8 cellular contexts compared by ENCODE assay signal in the genomic region with DNA sequence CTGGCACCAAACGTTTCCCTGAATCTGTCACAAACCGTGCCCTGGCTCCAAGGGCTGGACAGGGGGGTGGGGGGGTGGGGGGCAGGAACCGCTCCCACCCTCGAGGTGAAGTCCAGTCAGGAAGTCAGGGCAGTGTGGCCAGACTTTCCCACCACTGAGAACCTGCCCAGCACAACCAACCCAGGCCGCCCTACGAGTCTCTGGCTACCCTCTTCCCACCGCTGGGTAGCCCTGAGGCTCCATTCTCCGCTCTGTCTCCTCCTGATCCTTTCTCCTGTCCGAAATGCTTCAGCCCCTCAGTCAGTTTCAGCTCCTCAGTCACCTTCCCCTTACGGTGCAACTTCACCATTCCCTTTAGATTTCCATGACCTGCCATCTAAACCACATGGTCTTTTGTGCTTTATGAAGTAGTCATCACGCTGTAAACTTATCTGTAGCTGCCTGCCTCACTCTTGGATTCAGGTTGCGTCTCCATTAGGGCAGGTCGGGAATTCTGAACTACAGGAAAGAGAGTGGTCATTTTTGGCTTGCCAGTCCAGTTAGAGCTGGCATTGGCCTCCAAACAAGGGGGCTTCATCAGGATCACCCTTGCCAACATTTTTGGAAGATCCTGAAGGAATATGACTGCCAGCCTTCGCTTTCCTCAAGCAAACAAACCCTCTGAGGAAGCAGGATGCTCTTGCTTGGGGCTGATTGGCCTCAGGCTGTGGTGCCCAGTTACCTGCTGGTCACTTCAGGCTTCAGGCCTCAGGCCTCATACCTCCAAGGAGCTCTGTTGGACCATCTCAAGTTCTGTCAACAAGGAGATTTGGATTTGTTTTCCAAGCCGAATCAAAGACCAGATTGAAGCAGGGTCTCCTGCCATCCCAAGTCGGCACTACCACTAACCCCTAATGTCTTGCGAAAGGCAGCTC. TPM values are rescaled to one million over a fixed set of nuclear protein-coding genes. Genes with fewer than 3 reads are reported as not detected.
DNase-seq lines count a peak whose midpoint lies in the region; ATAC-seq, FAIRE-seq and TF ChIP-seq lines count a peak whose summit lies in the region.

No MANE protein-coding gene starts in this region.

- H3K36me3 ChIP-seq in DOHH2 (ENCODE audit: control insufficient read depth, low read length) (peaks cover 39% of the 10 kb centered on the region), PC-9 (ENCODE audit: low read depth) (peaks cover 9% of the 10 kb centered on the region), pancreas (no peaks in the 10 kb centered on the region)

- peaks cover 21% of the 10 kb centered on the region for H3F3A ChIP-seq in DOHH2 (ENCODE audit: control insufficient read depth, insufficient read depth)
- H3F3A ChIP-seq in PC-9 (ENCODE audit: insufficient read depth, low read depth) = no peaks in the 10 kb centered on the region

- H3K79me2 ChIP-seq in DOHH2 (ENCODE audit: control insufficient read depth, low read length) (peaks cover 50% of the 10 kb centered on the region), PC-9 (ENCODE audit: low read depth) (peaks cover 40% of the 10 kb centered on the region)

- ATAC-seq in pancreas (peak; percentile 7 to 8 (median 8)), HG02623 (IDR thresholded peaks at IDR 0.05; ENCODE audit: unreplicated experiment) (no peak), HG03108 (IDR thresholded peaks at IDR 0.05; ENCODE audit: unreplicated experiment) (no peak)

- BruUV-seq in PC-9 (replicated peaks; lab: Mats Ljungman, UMichigan) = TSS peak; percentile 71

- DNase-seq in PC-9 = peak in 1 of 2 experiments; percentile 2
- DNase-seq in epithelial cell of proximal tubule (ENCODE audit: low read depth) = no peak
- peak in 1 of 6 donors; percentile 37 for DNase-seq in pancreas
- DNase-seq in EL = no peak
- DNase-seq in GM20000 (ENCODE audit: low spot score) = no peak

- H3K27ac ChIP-seq in DOHH2 (ENCODE audit: low read depth, low read length) = peak overlapping the region; percentile 83
- peak overlapping the region; percentile 71; the same call in 1 of the 2 replicates for H3K27ac ChIP-seq in PC-9
- H3K27ac ChIP-seq in pancreas = peak overlapping the region; percentile 71 to 94 (median 88)

- peak overlapping the region; percentile 95 for H2AFZ ChIP-seq in PC-9

- H3K9me2 ChIP-seq in DOHH2 (replicated peaks; ENCODE audit: control insufficient read depth, low read length) (no peaks in the 10 kb centered on the region), PC-9 (ENCODE audit: insufficient read depth) (no peaks in the 10 kb centered on the region)

- H4K20me1 ChIP-seq in DOHH2 (ENCODE audit: control insufficient read depth, insufficient read depth, low read depth, low read length) (peaks cover 20% of the 10 kb centered on the region), PC-9 (ENCODE audit: insufficient read depth) (peaks cover 9% of the 10 kb centered on the region)

- H3K27me3 ChIP-seq in DOHH2 (ENCODE audit: control insufficient read depth, low read length) = no peaks in the 10 kb centered on the region
- no peaks in the 10 kb centered on the region for H3K27me3 ChIP-seq in PC-9 (ENCODE audit: insufficient read depth, low read depth)
- H3K27me3 ChIP-seq in pancreas = no peaks in the 10 kb centered on the region

- POLR2A ChIA-PET in PC-9 (lab: Charles Lee; ENCODE audit: unreplicated experiment) = interaction anchor here (0.6 to 0.8 kb wide), 2 partner anchors 26 to 336 kb away, joined by 3 to 4 read pairs; no protein-coding TSS in a partner anchor

- H3K4me1 ChIP-seq in DOHH2 (ENCODE audit: control insufficient read depth, low read length) (peaks cover 56% of the 10 kb centered on the region), PC-9 (replicated peaks; ENCODE audit: insufficient read depth) (peaks cover 22% of the 10 kb centered on the region), pancreas (peaks cover 13 to 30% (median 15%) of the 10 kb centered on the region in 3 donors)

- H3K4me3 ChIP-seq in DOHH2 (ENCODE audit: low read length) (peak overlapping the region; percentile 81), PC-9 (peak overlapping the region; percentile 97; the same call in 1 of the 2 replicates), epithelial cell of proximal tubule (ENCODE audit: low read depth, low read length) (peak overlapping the region; percentile 94), pancreas (peak overlapping the region; percentile 60 to 89 (median 74))

- H3K4me2 ChIP-seq in DOHH2 (ENCODE audit: low read length) = peak overlapping the region; percentile 82
- H3K4me2 ChIP-seq in PC-9 = peak overlapping the region; percentile 98

- intact Hi-C loops in PC-9 (cut with micrococcal nuclease; ENCODE audit: unreplicated experiment) = loop anchor here (2.0 to 5.0 kb wide), 2 partner anchors 50 to 125 kb away; no protein-coding TSS in a partner anchor
- intact Hi-C loops in pancreas (cut with DNase I) = loop anchor here in 1 of 3 donors (10.0 kb wide), 1 partner anchor 128 kb away; no protein-coding TSS in a partner anchor

- TF ChIP-seq CTCF in DOHH2 (IDR thresholded peaks at IDR 0.05; ENCODE audit: low read depth, low read length, poor library complexity, severe bottlenecking) (no peak), PC-9 (conservative IDR thresholded peaks at IDR 0.05) (no peak), epithelial cell of proximal tubule (conservative IDR thresholded peaks at IDR 0.05; ENCODE audit: low read depth, low read length) (no peak), pancreas (IDR thresholded peaks at IDR 0.05) (no peak), GM20000 (IDR thresholded peaks at IDR 0.05; ENCODE audit: extremely low read depth, missing control alignments) (no peak)

- CTCF ChIA-PET in PC-9 (lab: Charles Lee) = interaction anchor here (0.6 kb wide), 1 partner anchor 82 kb away, joined by 3 read pairs; no protein-coding TSS in a partner anchor

- no peak for FAIRE-seq in pancreas (lab: Jason Lieb, UNC)

- 73 to 74% methylated on average over 17 of the region's 17 CpGs for WGBS in pancreas, 2 donors

- no peaks in the 10 kb centered on the region for H3K9me3 ChIP-seq in DOHH2 (ENCODE audit: control insufficient read depth, insufficient read depth, low read length)
- H3K9me3 ChIP-seq in PC-9 (ENCODE audit: insufficient read depth, low read depth) = no peaks in the 10 kb centered on the region
- H3K9me3 ChIP-seq in pancreas = no peaks in the 10 kb centered on the region

RNA-seq across cellular contexts. Expression of a gene that starts 0.8 kb away (rescaled TPM):
- total RNA-seq in PC-9 (2021) (18.1 and 23.4 TPM in 2 replicates), epithelial cell of proximal tubule (26.2 and 32.3 TPM in 2 replicates), pancreas (10 to 100 TPM; 12.0 to 22.1 (median 15.0) TPM)
- polyA plus RNA-seq in pancreas = 10 to 100 TPM in 1 of 2 donors, 1 to 10 TPM in 1; 5.7 to 11.7 TPM

RNA-seq across cellular contexts. Expression of a gene that starts 51.6 kb away (rescaled TPM):
- total RNA-seq in PC-9 (2021) = 23.7 and 33.8 TPM in 2 replicates
- total RNA-seq in epithelial cell of proximal tubule = 37.4 and 49.5 TPM in 2 replicates
- total RNA-seq in pancreas = 10 to 100 TPM; 13.0 to 25.6 (median 17.0) TPM
- 10 to 100 TPM; 12.1 to 21.9 TPM for polyA plus RNA-seq in pancreas

Comparison
In these comparisons a context has a peak if more than half of its experiments do, and no peak if none do; other contexts are left out.
1. ATAC-seq: peak in pancreas (4 of 4); none in HG02623 (single experiment) and HG03108 (single experiment).
2. Peak in every context shown above with its lines, with median percentiles within 50 percentile points of each other: H3K27ac ChIP-seq and H3K4me3 ChIP-seq.